ENCODE assay signal across 20 cellular contexts in genomic region chr1:233386336-233386735, GRCh38.
"Had no signal": no experiment of that assay in that cellular context is flagged by ENCODE, and none has a peak within 500 bp of the region (broad histone marks: within the 10 kb centered on the region; RNA-seq: fewer than 3 reads in every experiment).

No MANE protein-coding gene starts in this region.

- ATAC-seq: activated CD8-positive, alpha-beta T cell treated with anti-CD3 and anti-CD28 coated beads, Interleukin-2, amount 10 ng/mL, durations not matched to agents 7 days and 5 days had no signal

- H3K27ac ChIP-seq: adrenal gland, colonic mucosa, hepatocyte, right lobe of liver, spleen, suprapubic skin had no signal

- H3K79me2 ChIP-seq: hepatocyte had no signal

- DNase-seq: activated B cell treated with CpG ODN at 0.5 μM for 24 hours; activated CD4-positive, alpha-beta T cell treated with anti-CD3 and anti-CD28 coated beads, Interleukin-2, amount 10 ng/mL, durations not matched to agents 24 days and 14 days; activated CD8-positive, alpha-beta memory T cell treated with anti-CD3 and anti-CD28 coated beads, Interleukin-2, amount 50 U/mL, for 4 hours; activated CD8-positive, alpha-beta T cell treated with anti-CD3 and anti-CD28 coated beads, Interleukin-2, amount 10 ng/mL, durations not matched to agents 7 days and 5 days; activated effector memory CD4-positive, alpha-beta T cell treated with anti-CD3 and anti-CD28 coated beads, Interleukin-2, amount 50 U/mL, for 16 hours; activated T-cell treated with anti-CD3 and anti-CD28 coated beads, Interleukin-2, amount 50 U/mL, for 48 hours; central memory CD4-positive, alpha-beta T cell; colonic mucosa; effector CD4-positive, alpha-beta T cell; kidney; right lobe of liver; spleen; SW 1271; trophoblast cell had no signal

- H3K4me1 Mint-ChIP-seq: activated B cell treated with CpG ODN at 0.5 μM for 24 hours; activated CD4-positive, alpha-beta T cell treated with anti-CD3 and anti-CD28 coated beads, Interleukin-2, amount 10 ng/mL, durations not matched to agents 24 days and 14 days; activated naive CD4-positive, alpha-beta T cell treated with anti-CD3 and anti-CD28 coated beads, Interleukin-2, amount 50 U/mL, for 24 hours had no signal

- H3K9me3 Mint-ChIP-seq: activated B cell treated with CpG ODN at 0.5 μM for 24 hours; activated CD4-positive, alpha-beta T cell treated with anti-CD3 and anti-CD28 coated beads, Interleukin-2, amount 10 ng/mL, durations not matched to agents 24 days and 14 days; activated naive CD4-positive, alpha-beta T cell treated with anti-CD3 and anti-CD28 coated beads, Interleukin-2, amount 50 U/mL, for 24 hours; stimulated activated naive CD8-positive, alpha-beta T cell treated with anti-CD3 and anti-CD28 coated beads, Interleukin-15, Interleukin-2, amounts not matched to agents 100 ng/mL and 50 ng/mL, for 24 hours had no signal

- H3K4me1 ChIP-seq: adrenal gland, colonic mucosa, right lobe of liver, spleen, suprapubic skin had no signal

- H3K36me3 ChIP-seq: adrenal gland, colonic mucosa, right lobe of liver had no signal

- H3K27me3 Mint-ChIP-seq: progenitor cell of endocrine pancreas had no signal

- FAIRE-seq: kidney had no signal

- H3K4me3 Mint-ChIP-seq: activated B cell treated with CpG ODN at 0.5 μM for 24 hours; activated CD4-positive, alpha-beta T cell treated with anti-CD3 and anti-CD28 coated beads, Interleukin-2, amount 10 ng/mL, durations not matched to agents 24 days and 14 days; activated CD8-positive, alpha-beta T cell treated with anti-CD3 and anti-CD28 coated beads, Interleukin-2, amount 10 ng/mL, durations not matched to agents 7 days and 5 days; activated naive CD4-positive, alpha-beta T cell treated with anti-CD3 and anti-CD28 coated beads, Interleukin-2, amount 50 U/mL, for 24 hours; stimulated activated naive CD8-positive, alpha-beta T cell treated with anti-CD3 and anti-CD28 coated beads, Interleukin-15, Interleukin-2, amounts not matched to agents 100 ng/mL and 50 ng/mL, for 24 hours had no signal

- H3K27me3 ChIP-seq: adrenal gland, colonic mucosa, hepatocyte, right lobe of liver, suprapubic skin had no signal

- H3K4me2 ChIP-seq: hepatocyte had no signal

- H3K4me3 ChIP-seq: adrenal gland, colonic mucosa, hepatocyte, right lobe of liver, spleen, suprapubic skin had no signal

- H3K9me3 ChIP-seq: adrenal gland, colonic mucosa, right lobe of liver, suprapubic skin had no signal

- H3K27ac Mint-ChIP-seq: activated B cell treated with CpG ODN at 0.5 μM for 24 hours; activated CD4-positive, alpha-beta T cell treated with anti-CD3 and anti-CD28 coated beads, Interleukin-2, amount 10 ng/mL, durations not matched to agents 24 days and 14 days; activated CD8-positive, alpha-beta T cell treated with anti-CD3 and anti-CD28 coated beads, Interleukin-2, amount 10 ng/mL, durations not matched to agents 7 days and 5 days; activated naive CD4-positive, alpha-beta T cell treated with anti-CD3 and anti-CD28 coated beads, Interleukin-2, amount 50 U/mL, for 24 hours; progenitor cell of endocrine pancreas; stimulated activated naive CD8-positive, alpha-beta T cell treated with anti-CD3 and anti-CD28 coated beads, Interleukin-15, Interleukin-2, amounts not matched to agents 100 ng/mL and 50 ng/mL, for 24 hours had no signal

- H2AFZ ChIP-seq: hepatocyte had no signal
